Comparison of ENCODE assay signal across 15 cellular contexts in the genomic region with DNA sequence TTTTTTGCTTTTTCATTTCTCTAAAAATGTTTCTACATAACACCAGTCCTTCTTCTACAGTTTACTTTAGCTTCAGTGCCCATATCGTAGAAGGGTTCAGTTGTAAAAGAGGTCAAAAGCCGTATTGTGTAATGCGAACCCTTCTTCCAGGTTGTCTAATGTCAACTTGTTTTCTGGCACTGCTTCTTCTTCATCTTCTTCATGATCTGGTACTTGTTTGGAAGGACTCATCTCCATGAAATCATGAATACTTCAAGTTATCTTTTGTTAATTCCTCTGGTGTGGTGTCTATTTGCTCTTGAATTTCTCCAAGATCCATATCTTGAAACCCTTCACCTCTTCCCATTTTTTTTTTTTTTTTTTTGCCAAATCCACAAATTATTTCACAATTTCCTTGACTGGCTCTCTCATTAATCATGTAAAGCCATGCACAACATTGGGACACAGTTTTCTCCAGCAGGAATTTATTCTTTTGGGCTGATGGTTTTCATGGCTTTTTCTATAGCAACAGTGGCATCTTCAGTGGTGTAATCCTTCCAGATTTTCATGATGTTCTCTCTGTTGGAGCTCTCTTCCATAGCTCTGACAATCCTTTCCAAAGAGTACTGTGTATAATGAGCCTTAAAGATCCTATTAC.
"Had no signal": no experiment of that assay in that cellular context is flagged by ENCODE, and none has a peak within 500 bp of the region (broad histone marks: within the 10 kb centered on the region; RNA-seq: fewer than 3 reads in every experiment).

No MANE protein-coding gene starts in this region.

- H3K9me3 Mint-ChIP-seq: activated naive CD8-positive, alpha-beta T cell treated with anti-CD3 and anti-CD28 coated beads for 36 hours; activated T-helper 1 cell treated with anti-CD3 and anti-CD28 coated beads, Interleukin-12 subunit alpha, Interleukin-12 subunit beta, Interleukin-2, Interleukin-4 antibody, amounts not matched to agents 30 ng/mL and 10 ng/mL and 1 ng/mL, durations not matched to agents 14 hours and 24 hours and 36 hours; immature natural killer cell; natural killer cell; T-cell had no signal

- FAIRE-seq: colon had no signal

- H3K36me3 ChIP-seq: brain microvascular endothelial cell, lower lobe of right lung had no signal

- ATAC-seq: activated CD4-positive, alpha-beta T cell treated with anti-CD3 and anti-CD28 coated beads for 36 hours; lower lobe of right lung; natural killer cell; SK-N-SH treated with all-trans-retinoic acid at 6 μM for 48 hours; stimulated activated naive CD8-positive, alpha-beta T cell treated with anti-CD3 and anti-CD28 coated beads, Interleukin-15, Interleukin-2, amounts not matched to agents 100 U/mL and 50 U/mL, for 24 hours; T-cell; WTC11 had no signal

- H3K4me3 Mint-ChIP-seq: activated CD4-positive, alpha-beta T cell treated with anti-CD3 and anti-CD28 coated beads for 36 hours; activated naive CD8-positive, alpha-beta T cell treated with anti-CD3 and anti-CD28 coated beads for 36 hours; activated T-helper 1 cell treated with anti-CD3 and anti-CD28 coated beads, Interleukin-12 subunit alpha, Interleukin-12 subunit beta, Interleukin-2, Interleukin-4 antibody, amounts not matched to agents 30 ng/mL and 10 ng/mL and 1 ng/mL, durations not matched to agents 14 hours and 24 hours and 36 hours; immature natural killer cell; natural killer cell; T-cell; WTC11 had no signal

- H3K4me3 ChIP-seq: lower lobe of right lung had no signal

- H3K36me3 Mint-ChIP-seq: activated naive CD8-positive, alpha-beta T cell treated with anti-CD3 and anti-CD28 coated beads for 36 hours; immature natural killer cell; natural killer cell; T-cell; WTC11 had no signal

- H3K4me1 ChIP-seq: lower lobe of right lung had no signal

- H3K9me3 ChIP-seq: lower lobe of right lung had no signal

- H3K27ac ChIP-seq: brain microvascular endothelial cell, lower lobe of right lung had no signal

- H3K4me1 Mint-ChIP-seq: activated CD4-positive, alpha-beta T cell treated with anti-CD3 and anti-CD28 coated beads for 36 hours; activated naive CD8-positive, alpha-beta T cell treated with anti-CD3 and anti-CD28 coated beads for 36 hours; immature natural killer cell; natural killer cell; T-cell had no signal

- H3K27ac Mint-ChIP-seq: activated CD4-positive, alpha-beta T cell treated with anti-CD3 and anti-CD28 coated beads for 36 hours; activated naive CD8-positive, alpha-beta T cell treated with anti-CD3 and anti-CD28 coated beads for 36 hours; activated T-helper 1 cell treated with anti-CD3 and anti-CD28 coated beads, Interleukin-12 subunit alpha, Interleukin-12 subunit beta, Interleukin-2, Interleukin-4 antibody, amounts not matched to agents 30 ng/mL and 10 ng/mL and 1 ng/mL, durations not matched to agents 14 hours and 24 hours and 36 hours; immature natural killer cell; natural killer cell; T-cell; WTC11 had no signal

- H3K27me3 ChIP-seq: brain microvascular endothelial cell had no signal

- DNase-seq: activated CD4-positive, alpha-beta T cell treated with anti-CD3 and anti-CD28 coated beads for 36 hours; activated CD4-positive, alpha-beta T cell treated with anti-CD3 and anti-CD28 coated beads, Interleukin-2, amount 50 U/mL, for 48 hours; activated naive CD8-positive, alpha-beta T cell treated with anti-CD3 and anti-CD28 coated beads for 36 hours; brain microvascular endothelial cell; central memory CD4-positive, alpha-beta T cell; immature natural killer cell; lower lobe of right lung; natural killer cell; retina; stimulated activated naive CD8-positive, alpha-beta T cell treated with anti-CD3 and anti-CD28 coated beads, Interleukin-15, Interleukin-2, amounts not matched to agents 100 U/mL and 50 U/mL, for 24 hours; T-cell had no signal
